Comparison of ENCODE assay signal across 1 cellular context in genomic region chr20:2364014-2364413, GRCh38.
TF ChIP-seq lines count a peak whose summit lies in the region.

No MANE protein-coding gene starts in this region.

TF ChIP-seq in H1, 55 proteins besides CTCF, POLR2A, EP300 and RAD21:
- TF ChIP-seq ASH2L (IDR thresholded peaks at IDR 0.05; ENCODE audit: low read length), result no peak
- TF ChIP-seq SUZ12 (IDR thresholded peaks at IDR 0.05; ENCODE audit: low read length), result no peak
- TF ChIP-seq FOSL1 (IDR thresholded peaks at IDR 0.05; ENCODE audit: insufficient read depth, low read depth, low read length), result no peak
- no peak for TF ChIP-seq TAF1 (IDR thresholded peaks at IDR 0.05; ENCODE audit: low read depth, low read length)
- no peak for TF ChIP-seq CEBPB (IDR thresholded peaks at IDR 0.05; ENCODE audit: low read depth, low read length)
- no peak for TF ChIP-seq CHD2 (IDR thresholded peaks at IDR 0.05; ENCODE audit: low read length)
- TF ChIP-seq SIN3A (conservative IDR thresholded peaks at IDR 0.05 in 1 of 2, IDR thresholded peaks at IDR 0.05 in 1 of 2; ENCODE audit: low read depth in 1 of 2, low read length in 2 of 2), result no peak
- TF ChIP-seq SIRT6 (IDR thresholded peaks at IDR 0.05; ENCODE audit: low read length), result no peak
- no peak for TF ChIP-seq MAFK (IDR thresholded peaks at IDR 0.05; ENCODE audit: low read depth, low read length)
- TF ChIP-seq SRF (IDR thresholded peaks at IDR 0.05; ENCODE audit: low read depth, low read length), result no peak
- TF ChIP-seq CHD7 (IDR thresholded peaks at IDR 0.05; ENCODE audit: insufficient replicate concordance, low read length), result no peak
